Comparison of ENCODE assay signal across 21 cellular contexts in the genomic region with DNA sequence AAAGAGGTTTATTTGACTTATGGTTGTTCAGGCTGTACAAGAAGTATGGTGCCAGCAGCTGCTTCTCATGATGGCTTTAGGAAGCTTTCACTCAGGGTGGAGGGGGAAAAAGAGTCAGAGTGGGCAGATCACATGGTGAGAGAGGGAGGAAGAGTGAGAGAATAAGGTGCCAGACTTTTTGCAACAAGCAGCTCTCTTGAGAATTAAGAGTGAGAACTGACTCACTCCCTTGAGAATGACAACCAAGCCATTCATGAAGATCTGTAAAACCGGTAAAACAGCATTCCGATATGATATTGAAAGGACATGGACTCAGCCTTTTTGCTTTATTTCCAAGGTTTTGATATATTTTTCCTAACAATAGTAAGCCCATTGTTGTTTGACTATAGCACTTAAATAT.
DNase-seq lines count a peak whose midpoint lies in the region; TF ChIP-seq lines count a peak whose summit lies in the region.
"Had no signal": no experiment of that assay in that cellular context is flagged by ENCODE, and none has a peak within 500 bp of the region (broad histone marks: within the 10 kb centered on the region; RNA-seq: fewer than 3 reads in every experiment).

No MANE protein-coding gene starts in this region.

- H3K27ac ChIP-seq in endodermal cell (ENCODE audit: low read depth, low read length), result no peak overlapping the region
- H3K27ac ChIP-seq: body of pancreas, PC-9, thoracic aorta had no signal

- 79 to 83% methylated on average over 2 of the region's 2 CpGs for WGBS in endodermal cell (ENCODE audit: insufficient coverage in 1 of 2, insufficient read length in 1 of 2), 2 experiments

- H3K4me3 Mint-ChIP-seq in endodermal cell (no peak overlapping the region), type B pancreatic cell (peak overlapping the region; percentile 27)
- H3K4me3 Mint-ChIP-seq: activated B cell treated with CpG ODN at 0.5 μM for 24 hours; activated T-cell treated with anti-CD3 and anti-CD28 coated beads, Interleukin-2, amount 50 U/mL, for 72 hours; immature natural killer cell; natural killer cell had no signal

- no peaks in the 10 kb centered on the region for H3K36me3 ChIP-seq in endodermal cell (ENCODE audit: control insufficient read depth, insufficient read depth, low read length)
- H3K36me3 ChIP-seq: thoracic aorta had no signal

- no peaks in the 10 kb centered on the region for H3K27me3 ChIP-seq in endodermal cell (ENCODE audit: control insufficient read depth, insufficient read depth, low read length, poor library complexity, severe bottlenecking)
- H3K27me3 ChIP-seq: body of pancreas had no signal

- H3K27me3 Mint-ChIP-seq in endodermal cell (ENCODE audit: insufficient read depth) (no peaks in the 10 kb centered on the region), type B pancreatic cell (no peaks in the 10 kb centered on the region)
- H3K27me3 Mint-ChIP-seq: activated B cell treated with CpG ODN at 0.5 μM for 24 hours had no signal

- TF ChIP-seq CTCF in endodermal cell (conservative IDR thresholded peaks at IDR 0.05) (no peak), type B pancreatic cell (conservative IDR thresholded peaks at IDR 0.05) (no peak)

- H3K4me1 Mint-ChIP-seq in endodermal cell, result peaks cover 32% of the 10 kb centered on the region
- H3K4me1 Mint-ChIP-seq in type B pancreatic cell (ENCODE audit: unreplicated experiment), result no peaks in the 10 kb centered on the region
- H3K4me1 Mint-ChIP-seq: activated B cell treated with CpG ODN at 0.5 μM for 24 hours, immature natural killer cell, natural killer cell had no signal

- H3K9me3 Mint-ChIP-seq in endodermal cell, result peaks cover 5% of the 10 kb centered on the region
- H3K9me3 Mint-ChIP-seq in type B pancreatic cell, result no peaks in the 10 kb centered on the region

- no peaks in the 10 kb centered on the region for H3K9me3 ChIP-seq in endodermal cell (ENCODE audit: control insufficient read depth, low read length)
- H3K9me3 ChIP-seq: body of pancreas, thoracic aorta had no signal

- H3K27ac Mint-ChIP-seq in endodermal cell, result peak overlapping the region; percentile 81
- peak overlapping the region; percentile 73 for H3K27ac Mint-ChIP-seq in type B pancreatic cell
- H3K27ac Mint-ChIP-seq: activated B cell treated with CpG ODN at 0.5 μM for 24 hours; activated T-cell treated with anti-CD3 and anti-CD28 coated beads, Interleukin-2, amount 50 U/mL, for 72 hours; immature natural killer cell; natural killer cell had no signal

- peak overlapping the region; percentile 27 for H3K4me3 ChIP-seq in endodermal cell (ENCODE audit: low read length)
- H3K4me3 ChIP-seq: body of pancreas, PC-9, thoracic aorta had no signal

- no peak overlapping the region for H3K9ac ChIP-seq in endodermal cell (ENCODE audit: extremely low read depth, low read length, poor library complexity, severe bottlenecking)

- intact Hi-C loops in cardiac septum (cut with DNase I), result no loop called here

- H3K36me3 Mint-ChIP-seq in endodermal cell (ENCODE audit: low read depth), result no peaks in the 10 kb centered on the region
- H3K36me3 Mint-ChIP-seq in type B pancreatic cell, result no peaks in the 10 kb centered on the region
- H3K36me3 Mint-ChIP-seq: immature natural killer cell, natural killer cell had no signal

- peak; percentile 3 for DNase-seq in SIG-M5 treated with dmso at 0.1 percent for 504 hours (lab: John Stamatoyannopoulos, UW; ENCODE audit: unreplicated experiment)
- no peak for DNase-seq in SIG-M5 (lab: John Stamatoyannopoulos, UW)
- peak; percentile 67 for DNase-seq in endodermal cell
- DNase-seq in islet precursor cell, result peak; percentile 73
- DNase-seq in type B pancreatic cell (ENCODE audit: extremely low spot score, unreplicated experiment), result no peak
- no peak for DNase-seq in cardiac septum (ENCODE audit: low spot score)
- DNase-seq in NCI-H446 (lab: John Stamatoyannopoulos, UW), result no peak
- DNase-seq in globus pallidus (ENCODE audit: low spot score), result no peak
- DNase-seq: activated B cell treated with CpG ODN at 0.5 μM for 24 hours; activated naive CD4-positive, alpha-beta T cell treated with Interleukin-2 at 50 U/mL for 16 hours; activated T-cell treated with anti-CD3 and anti-CD28 coated beads, Interleukin-2, amount 50 U/mL, for 72 hours; body of pancreas; immature natural killer cell; Karpas-422; natural killer cell; NCI-H146; NK-92 treated with Interleukin-12 subunit alpha and Interleukin-12 subunit beta, amount 100 ng/mL, for 24 hours; SHP77 treated with DMSO at 0.1 percent for 48 hours; stimulated activated naive CD4-positive, alpha-beta T cell treated with Interleukin-2 at 50 U/mL for 16 hours had no signal

- peaks cover 5% of the 10 kb centered on the region for H3K4me1 ChIP-seq in endodermal cell (ENCODE audit: control insufficient read depth, insufficient read depth, low read length)

Comparison
In these comparisons a context has a peak if more than half of its experiments do, and no peak if none do; other contexts are left out.
1. DNase-seq: peak in SIG-M5 treated with dmso at 0.1 percent for 504 hours (single experiment), endodermal cell (single experiment) and islet precursor cell (single experiment); none in SIG-M5 (single experiment), type B pancreatic cell (single experiment), cardiac septum (single experiment), NCI-H446 (0 of 2) and globus pallidus (single experiment).